11 cellular contexts compared by ENCODE assay signal in the genomic region with DNA sequence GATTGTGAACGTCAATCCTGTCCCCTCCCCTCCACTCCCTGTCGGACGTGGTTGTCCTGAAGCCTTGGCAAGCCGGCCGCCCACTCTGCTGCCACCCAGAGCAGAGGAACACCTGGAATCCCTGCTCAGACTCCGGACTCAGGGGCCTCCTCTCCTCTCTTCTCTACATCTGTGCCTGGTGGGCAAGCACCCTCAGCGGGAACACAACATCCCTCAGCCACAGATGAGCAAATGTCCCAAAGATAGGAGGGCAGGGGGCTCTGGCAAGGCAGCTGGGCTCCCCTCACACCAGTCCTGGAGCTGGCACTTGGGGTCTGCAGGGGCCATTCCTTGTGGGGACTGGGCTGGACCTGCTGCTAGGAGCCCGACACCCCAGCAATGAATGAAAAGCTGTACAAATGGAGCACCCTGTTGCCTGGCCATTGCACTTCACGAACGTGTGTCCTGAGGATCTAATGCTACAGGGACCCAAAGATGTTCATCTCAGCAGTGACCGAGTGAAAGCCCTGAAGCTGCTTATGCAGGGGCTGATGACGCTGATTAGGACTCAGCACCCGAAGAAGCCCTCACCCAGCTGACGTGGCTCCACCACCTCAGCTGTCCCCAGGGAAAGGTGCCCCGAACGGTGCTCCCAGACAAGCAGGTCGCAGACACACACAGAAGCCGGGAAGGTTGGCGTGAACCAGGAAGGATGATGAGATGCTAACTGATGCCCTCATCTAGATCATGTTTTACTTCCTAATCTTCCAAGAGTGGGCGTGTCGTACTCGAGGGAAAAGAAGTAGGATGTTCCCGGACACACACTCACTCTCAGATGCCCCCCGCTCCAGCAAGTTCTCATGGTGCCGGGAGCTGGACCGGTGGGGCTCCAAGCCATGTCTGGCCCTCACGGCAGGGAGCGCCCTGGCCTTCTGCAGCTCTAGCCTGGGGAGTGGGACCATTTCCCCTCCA.
"Had no signal": no experiment of that assay in that cellular context is flagged by ENCODE, and none has a peak within 500 bp of the region (broad histone marks: within the 10 kb centered on the region; RNA-seq: fewer than 3 reads in every experiment).

No MANE protein-coding gene starts in this region.

- DNase-seq: activated CD4-positive, alpha-beta T cell treated with anti-CD3 and anti-CD28 coated beads, Interleukin-2, amount 50 U/mL, for 4 hours; activated CD4-positive, CD25-positive, alpha-beta regulatory T cell treated with anti-CD3 and anti-CD28 coated beads, Interleukin-2, amount 50 U/mL, for 72 hours; activated naive CD8-positive, alpha-beta T cell treated with anti-CD3 and anti-CD28 coated beads for 36 hours; activated T-cell treated with anti-CD3 and anti-CD28 coated beads, Interleukin-2, amount 50 U/mL, for 72 hours; amygdala; cerebellar nuclear complex; effector memory CD4-positive, alpha-beta T cell; foreskin melanocyte; nephron progenitor cell; stimulated activated naive CD8-positive, alpha-beta T cell treated with anti-CD3 and anti-CD28 coated beads, Interleukin-15, amount 100 ng/mL, for 72 hours; upper lobe of left lung had no signal
